Comparison of ENCODE assay signal across 1 cellular context in the genomic region with DNA sequence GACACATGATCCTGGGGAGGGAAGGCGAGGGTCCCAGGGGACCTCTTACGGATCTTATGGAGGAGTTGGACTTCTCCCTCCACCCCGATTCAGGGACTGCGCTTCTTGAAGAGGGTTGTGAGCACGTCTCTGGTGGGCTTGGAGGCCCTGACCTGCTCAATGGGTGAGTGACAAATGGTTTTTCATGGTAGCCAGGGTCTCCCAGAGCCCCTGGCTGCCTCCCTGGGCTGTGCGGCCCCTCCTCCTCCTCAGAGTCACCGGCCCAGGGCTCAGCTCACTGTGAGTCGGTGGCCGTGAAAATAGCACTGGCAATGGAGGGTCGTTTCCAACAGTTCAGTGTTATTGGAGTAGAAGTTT.
TF ChIP-seq lines count a peak whose summit lies in the region.

No MANE protein-coding gene starts in this region.

TF ChIP-seq in GM23338, 12 proteins besides CTCF, POLR2A, EP300 and RAD21:
- TF ChIP-seq, protein P1, sequence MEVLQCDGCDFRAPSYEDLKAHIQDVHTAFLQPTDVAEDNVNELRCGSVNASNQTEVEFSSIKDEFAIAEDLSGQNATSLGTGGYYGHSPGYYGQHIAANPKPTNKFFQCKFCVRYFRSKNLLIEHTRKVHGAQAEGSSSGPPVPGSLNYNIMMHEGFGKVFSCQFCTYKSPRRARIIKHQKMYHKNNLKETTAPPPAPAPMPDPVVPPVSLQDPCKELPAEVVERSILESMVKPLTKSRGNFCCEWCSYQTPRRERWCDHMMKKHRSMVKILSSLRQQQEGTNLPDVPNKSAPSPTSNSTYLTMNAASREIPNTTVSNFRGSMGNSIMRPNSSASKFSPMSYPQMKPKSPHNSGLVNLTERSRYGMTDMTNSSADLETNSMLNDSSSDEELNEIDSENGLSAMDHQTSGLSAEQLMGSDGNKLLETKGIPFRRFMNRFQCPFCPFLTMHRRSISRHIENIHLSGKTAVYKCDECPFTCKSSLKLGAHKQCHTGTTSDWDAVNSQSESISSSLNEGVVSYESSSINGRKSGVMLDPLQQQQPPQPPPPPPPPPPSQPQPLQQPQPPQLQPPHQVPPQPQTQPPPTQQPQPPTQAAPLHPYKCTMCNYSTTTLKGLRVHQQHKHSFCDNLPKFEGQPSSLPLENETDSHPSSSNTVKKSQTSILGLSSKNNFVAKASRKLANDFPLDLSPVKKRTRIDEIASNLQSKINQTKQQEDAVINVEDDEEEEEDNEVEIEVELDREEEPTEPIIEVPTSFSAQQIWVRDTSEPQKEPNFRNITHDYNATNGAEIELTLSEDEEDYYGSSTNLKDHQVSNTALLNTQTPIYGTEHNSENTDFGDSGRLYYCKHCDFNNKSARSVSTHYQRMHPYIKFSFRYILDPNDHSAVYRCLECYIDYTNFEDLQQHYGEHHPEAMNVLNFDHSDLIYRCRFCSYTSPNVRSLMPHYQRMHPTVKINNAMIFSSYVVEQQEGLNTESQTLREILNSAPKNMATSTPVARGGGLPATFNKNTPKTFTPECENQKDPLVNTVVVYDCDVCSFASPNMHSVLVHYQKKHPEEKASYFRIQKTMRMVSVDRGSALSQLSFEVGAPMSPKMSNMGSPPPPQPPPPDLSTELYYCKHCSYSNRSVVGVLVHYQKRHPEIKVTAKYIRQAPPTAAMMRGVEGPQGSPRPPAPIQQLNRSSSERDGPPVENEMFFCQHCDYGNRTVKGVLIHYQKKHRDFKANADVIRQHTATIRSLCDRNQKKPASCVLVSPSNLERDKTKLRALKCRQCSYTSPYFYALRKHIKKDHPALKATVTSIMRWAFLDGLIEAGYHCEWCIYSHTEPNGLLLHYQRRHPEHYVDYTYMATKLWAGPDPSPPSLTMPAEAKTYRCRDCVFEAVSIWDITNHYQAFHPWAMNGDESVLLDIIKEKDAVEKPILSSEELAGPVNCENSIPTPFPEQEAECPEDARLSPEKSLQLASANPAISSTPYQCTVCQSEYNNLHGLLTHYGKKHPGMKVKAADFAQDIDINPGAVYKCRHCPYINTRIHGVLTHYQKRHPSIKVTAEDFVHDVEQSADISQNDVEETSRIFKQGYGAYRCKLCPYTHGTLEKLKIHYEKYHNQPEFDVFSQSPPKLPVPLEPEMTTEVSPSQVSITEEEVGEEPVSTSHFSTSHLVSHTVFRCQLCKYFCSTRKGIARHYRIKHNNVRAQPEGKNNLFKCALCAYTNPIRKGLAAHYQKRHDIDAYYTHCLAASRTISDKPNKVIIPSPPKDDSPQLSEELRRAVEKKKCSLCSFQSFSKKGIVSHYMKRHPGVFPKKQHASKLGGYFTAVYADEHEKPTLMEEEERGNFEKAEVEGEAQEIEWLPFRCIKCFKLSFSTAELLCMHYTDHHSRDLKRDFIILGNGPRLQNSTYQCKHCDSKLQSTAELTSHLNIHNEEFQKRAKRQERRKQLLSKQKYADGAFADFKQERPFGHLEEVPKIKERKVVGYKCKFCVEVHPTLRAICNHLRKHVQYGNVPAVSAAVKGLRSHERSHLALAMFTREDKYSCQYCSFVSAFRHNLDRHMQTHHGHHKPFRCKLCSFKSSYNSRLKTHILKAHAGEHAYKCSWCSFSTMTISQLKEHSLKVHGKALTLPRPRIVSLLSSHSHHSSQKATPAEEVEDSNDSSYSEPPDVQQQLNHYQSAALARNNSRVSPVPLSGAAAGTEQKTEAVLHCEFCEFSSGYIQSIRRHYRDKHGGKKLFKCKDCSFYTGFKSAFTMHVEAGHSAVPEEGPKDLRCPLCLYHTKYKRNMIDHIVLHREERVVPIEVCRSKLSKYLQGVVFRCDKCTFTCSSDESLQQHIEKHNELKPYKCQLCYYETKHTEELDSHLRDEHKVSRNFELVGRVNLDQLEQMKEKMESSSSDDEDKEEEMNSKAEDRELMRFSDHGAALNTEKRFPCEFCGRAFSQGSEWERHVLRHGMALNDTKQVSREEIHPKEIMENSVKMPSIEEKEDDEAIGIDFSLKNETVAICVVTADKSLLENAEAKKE (CRISPR knock-in tag; IDR thresholded peaks at IDR 0.05): no peak
- TF ChIP-seq JUNB (IDR thresholded peaks at IDR 0.05; ENCODE audit: unreplicated experiment) (no peak), POLR2AphosphoS5 (IDR thresholded peaks at IDR 0.05; ENCODE audit: low read depth) (no peak), ZNF331 (CRISPR knock-in tag; IDR thresholded peaks at IDR 0.05; ENCODE audit: low read depth) (no peak), EZH2 (IDR thresholded peaks at IDR 0.05; ENCODE audit: low read depth, unreplicated experiment) (no peak), NANOG (IDR thresholded peaks at IDR 0.05; ENCODE audit: borderline replicate concordance) (no peak), EZH2phosphoT487 (IDR thresholded peaks at IDR 0.05; ENCODE audit: unreplicated experiment) (no peak), CREB1 (CRISPR knock-in tag; IDR thresholded peaks at IDR 0.05; ENCODE audit: low read depth) (no peak), ZNF114 (CRISPR knock-in tag; IDR thresholded peaks at IDR 0.05) (no peak), STAT1 (IDR thresholded peaks at IDR 0.05; ENCODE audit: unreplicated experiment) (no peak)
- TF ChIP-seq, protein P2, sequence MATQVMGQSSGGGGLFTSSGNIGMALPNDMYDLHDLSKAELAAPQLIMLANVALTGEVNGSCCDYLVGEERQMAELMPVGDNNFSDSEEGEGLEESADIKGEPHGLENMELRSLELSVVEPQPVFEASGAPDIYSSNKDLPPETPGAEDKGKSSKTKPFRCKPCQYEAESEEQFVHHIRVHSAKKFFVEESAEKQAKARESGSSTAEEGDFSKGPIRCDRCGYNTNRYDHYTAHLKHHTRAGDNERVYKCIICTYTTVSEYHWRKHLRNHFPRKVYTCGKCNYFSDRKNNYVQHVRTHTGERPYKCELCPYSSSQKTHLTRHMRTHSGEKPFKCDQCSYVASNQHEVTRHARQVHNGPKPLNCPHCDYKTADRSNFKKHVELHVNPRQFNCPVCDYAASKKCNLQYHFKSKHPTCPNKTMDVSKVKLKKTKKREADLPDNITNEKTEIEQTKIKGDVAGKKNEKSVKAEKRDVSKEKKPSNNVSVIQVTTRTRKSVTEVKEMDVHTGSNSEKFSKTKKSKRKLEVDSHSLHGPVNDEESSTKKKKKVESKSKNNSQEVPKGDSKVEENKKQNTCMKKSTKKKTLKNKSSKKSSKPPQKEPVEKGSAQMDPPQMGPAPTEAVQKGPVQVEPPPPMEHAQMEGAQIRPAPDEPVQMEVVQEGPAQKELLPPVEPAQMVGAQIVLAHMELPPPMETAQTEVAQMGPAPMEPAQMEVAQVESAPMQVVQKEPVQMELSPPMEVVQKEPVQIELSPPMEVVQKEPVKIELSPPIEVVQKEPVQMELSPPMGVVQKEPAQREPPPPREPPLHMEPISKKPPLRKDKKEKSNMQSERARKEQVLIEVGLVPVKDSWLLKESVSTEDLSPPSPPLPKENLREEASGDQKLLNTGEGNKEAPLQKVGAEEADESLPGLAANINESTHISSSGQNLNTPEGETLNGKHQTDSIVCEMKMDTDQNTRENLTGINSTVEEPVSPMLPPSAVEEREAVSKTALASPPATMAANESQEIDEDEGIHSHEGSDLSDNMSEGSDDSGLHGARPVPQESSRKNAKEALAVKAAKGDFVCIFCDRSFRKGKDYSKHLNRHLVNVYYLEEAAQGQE (IDR thresholded peaks at IDR 0.05; ENCODE audit: unreplicated experiment): no peak
- TF ChIP-seq, protein P3, sequence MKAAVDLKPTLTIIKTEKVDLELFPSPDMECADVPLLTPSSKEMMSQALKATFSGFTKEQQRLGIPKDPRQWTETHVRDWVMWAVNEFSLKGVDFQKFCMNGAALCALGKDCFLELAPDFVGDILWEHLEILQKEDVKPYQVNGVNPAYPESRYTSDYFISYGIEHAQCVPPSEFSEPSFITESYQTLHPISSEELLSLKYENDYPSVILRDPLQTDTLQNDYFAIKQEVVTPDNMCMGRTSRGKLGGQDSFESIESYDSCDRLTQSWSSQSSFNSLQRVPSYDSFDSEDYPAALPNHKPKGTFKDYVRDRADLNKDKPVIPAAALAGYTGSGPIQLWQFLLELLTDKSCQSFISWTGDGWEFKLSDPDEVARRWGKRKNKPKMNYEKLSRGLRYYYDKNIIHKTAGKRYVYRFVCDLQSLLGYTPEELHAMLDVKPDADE (IDR thresholded peaks at IDR 0.05): no peak
TF ChIP-seq in GM23338: peak in this region for 0.
